In the genomic region with DNA sequence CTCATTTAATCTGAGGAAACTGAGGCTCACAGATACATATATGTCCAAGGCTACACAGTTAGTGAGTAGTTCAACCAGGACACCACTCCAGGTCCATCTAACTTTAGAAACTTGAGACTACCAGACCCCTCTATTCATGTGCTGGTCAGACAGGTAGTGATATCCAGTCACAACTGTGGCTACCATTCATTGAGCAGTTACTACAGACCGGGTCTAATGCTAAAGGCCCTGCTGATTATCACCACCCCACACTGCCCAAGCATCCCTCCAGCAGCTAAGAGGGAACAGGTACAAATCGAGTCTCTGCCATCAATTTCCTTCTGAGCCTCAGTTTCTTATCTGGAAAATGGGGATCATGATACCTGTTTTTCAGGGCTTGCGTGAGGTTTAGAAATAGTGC, we compare ENCODE assay signal across 20 cellular contexts. TPM values are rescaled to one million over a fixed set of nuclear protein-coding genes. Genes with fewer than 3 reads are reported as not detected.
"Had no signal": no experiment of that assay in that cellular context is flagged by ENCODE, and none has a peak within 500 bp of the region (broad histone marks: within the 10 kb centered on the region; RNA-seq: fewer than 3 reads in every experiment).

No MANE protein-coding gene starts in this region.

- H3K36me3 ChIP-seq: adrenal gland, cardiac muscle cell, esophagus muscularis mucosa, left lung, spleen, thyroid gland, vagina had no signal

- ATAC-seq: left lung; naive thymus-derived CD8-positive, alpha-beta T cell; sciatic nerve had no signal

- H3K4me3 ChIP-seq: adrenal gland, cardiac muscle cell, coronary artery, esophagus muscularis mucosa, left lung, thyroid gland, vagina had no signal

- H3K9me3 ChIP-seq: adrenal gland, esophagus muscularis mucosa, left lung, spleen, thyroid gland, vagina had no signal

- DNase-seq: activated CD4-positive, alpha-beta T cell treated with anti-CD3 and anti-CD28 coated beads, Interleukin-2, amount 10 ng/mL, durations not matched to agents 24 days and 14 days; activated CD4-positive, CD25-positive, alpha-beta regulatory T cell; activated CD8-positive, alpha-beta memory T cell treated with anti-CD3 and anti-CD28 coated beads for 24 hours; activated naive CD4-positive, alpha-beta T cell treated with Interleukin-2 at 50 U/mL for 16 hours; hippocampal formation; left lung; mammary epithelial cell; thyroid gland had no signal

- H3K27ac ChIP-seq: adrenal gland, cardiac muscle cell, coronary artery, esophagus muscularis mucosa, left lung, spleen, thyroid gland, vagina had no signal

RNA-seq across cellular contexts. Expression of gene HPCA, which starts 5.3 kb away (rescaled TPM):
- total RNA-seq: activated CD4-positive, alpha-beta T cell treated with anti-CD3 and anti-CD28 coated beads, Interleukin-2, amount 10 ng/mL, durations not matched to agents 24 days and 14 days; cardiac muscle cell; glomerular endothelial cell; mammary epithelial cell; mononuclear cell; naive thymus-derived CD8-positive, alpha-beta T cell; osteocyte; thyroid gland; vagina had no signal
- polyA plus RNA-seq: cardiac muscle cell; mammary epithelial cell; naive thymus-derived CD8-positive, alpha-beta T cell had no signal

RNA-seq across cellular contexts. Expression of gene TMEM54, which starts 9.6 kb away (rescaled TPM):
- total RNA-seq: mononuclear cell; naive thymus-derived CD8-positive, alpha-beta T cell; T-helper 2 cell treated with Interferon-gamma antibody and Interleukin-4, amounts not matched to agents 100 ng/mL and 5 ng/mL, for 36 hours had no signal
- polyA plus RNA-seq: naive thymus-derived CD8-positive, alpha-beta T cell had no signal

RNA-seq across cellular contexts. Expression of gene FNDC5, which starts 20.9 kb away (rescaled TPM):
- total RNA-seq: activated CD4-positive, alpha-beta T cell treated with anti-CD3 and anti-CD28 coated beads, Interleukin-2, amount 10 ng/mL, durations not matched to agents 24 days and 14 days; mammary epithelial cell; naive thymus-derived CD8-positive, alpha-beta T cell; spleen; T-helper 2 cell treated with Interferon-gamma antibody and Interleukin-4, amounts not matched to agents 100 ng/mL and 5 ng/mL, for 36 hours had no signal
- polyA plus RNA-seq: mammary epithelial cell; naive thymus-derived CD8-positive, alpha-beta T cell had no signal
